Comparison of ENCODE assay signal across 1 cellular context in the genomic region with DNA sequence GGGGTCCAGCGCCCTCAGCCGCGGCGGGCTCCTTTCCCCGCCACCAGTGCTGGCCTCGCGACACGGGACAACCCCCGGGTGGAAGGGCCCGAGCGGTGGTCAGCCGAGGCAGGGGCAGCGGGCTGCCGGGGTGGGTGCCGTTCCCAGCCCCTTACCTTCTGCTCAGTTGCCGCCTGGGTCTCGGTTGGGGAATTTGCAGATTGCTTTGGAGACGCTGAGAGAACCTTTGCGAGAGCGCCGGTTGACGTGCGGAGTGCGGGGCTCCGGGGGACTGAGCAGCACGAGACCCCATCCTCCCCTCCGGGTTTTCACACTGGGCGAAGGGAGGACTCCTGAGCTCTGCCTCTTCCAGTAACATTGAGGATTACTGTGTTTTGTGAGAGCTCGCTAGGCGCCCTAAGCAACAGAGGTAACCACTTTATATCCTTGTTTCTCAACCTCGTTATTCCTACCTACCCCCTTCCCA.
TF ChIP-seq lines count a peak whose summit lies in the region.

No MANE protein-coding gene starts in this region.

TF ChIP-seq in HepG2, 621 proteins besides CTCF, POLR2A, EP300 and RAD21 (continued from another document and continues in another):
- TF ChIP-seq, protein P1, sequence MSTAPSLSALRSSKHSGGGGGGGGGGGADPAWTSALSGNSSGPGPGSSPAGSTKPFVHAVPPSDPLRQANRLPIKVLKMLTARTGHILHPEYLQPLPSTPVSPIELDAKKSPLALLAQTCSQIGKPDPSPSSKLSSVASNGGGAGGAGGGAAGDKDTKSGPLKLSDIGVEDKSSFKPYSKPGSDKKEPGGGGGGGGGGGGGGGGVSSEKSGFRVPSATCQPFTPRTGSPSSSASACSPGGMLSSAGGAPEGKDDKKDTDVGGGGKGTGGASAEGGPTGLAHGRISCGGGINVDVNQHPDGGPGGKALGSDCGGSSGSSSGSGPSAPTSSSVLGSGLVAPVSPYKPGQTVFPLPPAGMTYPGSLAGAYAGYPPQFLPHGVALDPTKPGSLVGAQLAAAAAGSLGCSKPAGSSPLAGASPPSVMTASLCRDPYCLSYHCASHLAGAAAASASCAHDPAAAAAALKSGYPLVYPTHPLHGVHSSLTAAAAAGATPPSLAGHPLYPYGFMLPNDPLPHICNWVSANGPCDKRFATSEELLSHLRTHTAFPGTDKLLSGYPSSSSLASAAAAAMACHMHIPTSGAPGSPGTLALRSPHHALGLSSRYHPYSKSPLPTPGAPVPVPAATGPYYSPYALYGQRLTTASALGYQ (CRISPR knock-in tag; IDR thresholded peaks at IDR 0.05) = 0 out of 2 replicates have a peak, but pooled peaks have one; percentile 48
- no peak; the same call in 1 of the 2 replicates for TF ChIP-seq CSRNP1 (CRISPR knock-in tag; IDR thresholded peaks at IDR 0.05)
- TF ChIP-seq, protein P2, sequence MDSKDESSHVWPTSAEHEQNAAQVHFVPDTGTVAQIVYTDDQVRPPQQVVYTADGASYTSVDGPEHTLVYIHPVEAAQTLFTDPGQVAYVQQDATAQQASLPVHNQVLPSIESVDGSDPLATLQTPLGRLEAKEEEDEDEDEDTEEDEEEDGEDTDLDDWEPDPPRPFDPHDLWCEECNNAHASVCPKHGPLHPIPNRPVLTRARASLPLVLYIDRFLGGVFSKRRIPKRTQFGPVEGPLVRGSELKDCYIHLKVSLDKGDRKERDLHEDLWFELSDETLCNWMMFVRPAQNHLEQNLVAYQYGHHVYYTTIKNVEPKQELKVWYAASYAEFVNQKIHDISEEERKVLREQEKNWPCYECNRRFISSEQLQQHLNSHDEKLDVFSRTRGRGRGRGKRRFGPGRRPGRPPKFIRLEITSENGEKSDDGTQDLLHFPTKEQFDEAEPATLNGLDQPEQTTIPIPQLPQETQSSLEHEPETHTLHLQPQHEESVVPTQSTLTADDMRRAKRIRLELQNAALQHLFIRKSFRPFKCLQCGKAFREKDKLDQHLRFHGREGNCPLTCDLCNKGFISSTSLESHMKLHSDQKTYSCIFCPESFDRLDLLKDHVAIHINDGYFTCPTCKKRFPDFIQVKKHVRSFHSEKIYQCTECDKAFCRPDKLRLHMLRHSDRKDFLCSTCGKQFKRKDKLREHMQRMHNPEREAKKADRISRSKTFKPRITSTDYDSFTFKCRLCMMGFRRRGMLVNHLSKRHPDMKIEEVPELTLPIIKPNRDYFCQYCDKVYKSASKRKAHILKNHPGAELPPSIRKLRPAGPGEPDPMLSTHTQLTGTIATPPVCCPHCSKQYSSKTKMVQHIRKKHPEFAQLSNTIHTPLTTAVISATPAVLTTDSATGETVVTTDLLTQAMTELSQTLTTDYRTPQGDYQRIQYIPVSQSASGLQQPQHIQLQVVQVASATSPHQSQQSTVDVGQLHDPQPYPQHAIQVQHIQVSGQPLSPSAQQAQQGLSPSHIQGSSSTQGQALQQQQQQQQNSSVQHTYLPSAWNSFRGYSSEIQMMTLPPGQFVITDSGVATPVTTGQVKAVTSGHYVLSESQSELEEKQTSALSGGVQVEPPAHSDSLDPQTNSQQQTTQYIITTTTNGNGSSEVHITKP (CRISPR knock-in tag; IDR thresholded peaks at IDR 0.05; ENCODE audit: low read depth) = no peak
- TF ChIP-seq EEA1 (CRISPR knock-in tag; IDR thresholded peaks at IDR 0.05; ENCODE audit: borderline replicate concordance) = peak; percentile 47; the same call in 1 of the 2 replicates
- 0 out of 2 replicates have a peak, but pooled peaks have one; percentile 55 for TF ChIP-seq ZNF777 (CRISPR knock-in tag; IDR thresholded peaks at IDR 0.05)
- TF ChIP-seq ZNF629 (CRISPR knock-in tag; conservative IDR thresholded peaks at IDR 0.05) = no peak
- TF ChIP-seq ZSCAN20 (CRISPR knock-in tag; IDR thresholded peaks at IDR 0.05; ENCODE audit: borderline replicate concordance) = 0 out of 2 replicates have a peak, but pooled peaks have one; percentile 45
- no peak for TF ChIP-seq ZNF766 (CRISPR knock-in tag; IDR thresholded peaks at IDR 0.05; ENCODE audit: borderline replicate concordance)
- TF ChIP-seq ZNF263 (CRISPR knock-in tag; IDR thresholded peaks at IDR 0.05) = peak; percentile 73
- no peak for TF ChIP-seq ZFX (CRISPR knock-in tag; IDR thresholded peaks at IDR 0.05; ENCODE audit: low read depth)
- peak; percentile 54; the same call in 1 of the 2 replicates for TF ChIP-seq ZNF230 (CRISPR knock-in tag; IDR thresholded peaks at IDR 0.05)
- peak; percentile 44; the same call in 1 of the 2 replicates for TF ChIP-seq PHF21A (CRISPR knock-in tag; IDR thresholded peaks at IDR 0.05)
- peak; percentile 24 for TF ChIP-seq AGO2 (optimal IDR thresholded peaks at IDR 0.05; ENCODE audit: low read depth, low read length)
- TF ChIP-seq, protein P3, sequence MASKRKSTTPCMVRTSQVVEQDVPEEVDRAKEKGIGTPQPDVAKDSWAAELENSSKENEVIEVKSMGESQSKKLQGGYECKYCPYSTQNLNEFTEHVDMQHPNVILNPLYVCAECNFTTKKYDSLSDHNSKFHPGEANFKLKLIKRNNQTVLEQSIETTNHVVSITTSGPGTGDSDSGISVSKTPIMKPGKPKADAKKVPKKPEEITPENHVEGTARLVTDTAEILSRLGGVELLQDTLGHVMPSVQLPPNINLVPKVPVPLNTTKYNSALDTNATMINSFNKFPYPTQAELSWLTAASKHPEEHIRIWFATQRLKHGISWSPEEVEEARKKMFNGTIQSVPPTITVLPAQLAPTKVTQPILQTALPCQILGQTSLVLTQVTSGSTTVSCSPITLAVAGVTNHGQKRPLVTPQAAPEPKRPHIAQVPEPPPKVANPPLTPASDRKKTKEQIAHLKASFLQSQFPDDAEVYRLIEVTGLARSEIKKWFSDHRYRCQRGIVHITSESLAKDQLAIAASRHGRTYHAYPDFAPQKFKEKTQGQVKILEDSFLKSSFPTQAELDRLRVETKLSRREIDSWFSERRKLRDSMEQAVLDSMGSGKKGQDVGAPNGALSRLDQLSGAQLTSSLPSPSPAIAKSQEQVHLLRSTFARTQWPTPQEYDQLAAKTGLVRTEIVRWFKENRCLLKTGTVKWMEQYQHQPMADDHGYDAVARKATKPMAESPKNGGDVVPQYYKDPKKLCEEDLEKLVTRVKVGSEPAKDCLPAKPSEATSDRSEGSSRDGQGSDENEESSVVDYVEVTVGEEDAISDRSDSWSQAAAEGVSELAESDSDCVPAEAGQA (IDR thresholded peaks at IDR 0.05; ENCODE audit: low read depth) = no peak
- TF ChIP-seq, protein P3 (CRISPR knock-in tag; IDR thresholded peaks at IDR 0.05; ENCODE audit: borderline replicate concordance) = no peak
- TF ChIP-seq ZNF780A (CRISPR knock-in tag; IDR thresholded peaks at IDR 0.05) = no peak
- TF ChIP-seq ZSCAN9 (CRISPR knock-in tag; IDR thresholded peaks at IDR 0.05; ENCODE audit: borderline replicate concordance) = 0 out of 2 replicates have a peak, but pooled peaks have one; percentile 3
- TF ChIP-seq GATAD2A (CRISPR knock-in tag; IDR thresholded peaks at IDR 0.05) = no peak
- TF ChIP-seq, protein P4, sequence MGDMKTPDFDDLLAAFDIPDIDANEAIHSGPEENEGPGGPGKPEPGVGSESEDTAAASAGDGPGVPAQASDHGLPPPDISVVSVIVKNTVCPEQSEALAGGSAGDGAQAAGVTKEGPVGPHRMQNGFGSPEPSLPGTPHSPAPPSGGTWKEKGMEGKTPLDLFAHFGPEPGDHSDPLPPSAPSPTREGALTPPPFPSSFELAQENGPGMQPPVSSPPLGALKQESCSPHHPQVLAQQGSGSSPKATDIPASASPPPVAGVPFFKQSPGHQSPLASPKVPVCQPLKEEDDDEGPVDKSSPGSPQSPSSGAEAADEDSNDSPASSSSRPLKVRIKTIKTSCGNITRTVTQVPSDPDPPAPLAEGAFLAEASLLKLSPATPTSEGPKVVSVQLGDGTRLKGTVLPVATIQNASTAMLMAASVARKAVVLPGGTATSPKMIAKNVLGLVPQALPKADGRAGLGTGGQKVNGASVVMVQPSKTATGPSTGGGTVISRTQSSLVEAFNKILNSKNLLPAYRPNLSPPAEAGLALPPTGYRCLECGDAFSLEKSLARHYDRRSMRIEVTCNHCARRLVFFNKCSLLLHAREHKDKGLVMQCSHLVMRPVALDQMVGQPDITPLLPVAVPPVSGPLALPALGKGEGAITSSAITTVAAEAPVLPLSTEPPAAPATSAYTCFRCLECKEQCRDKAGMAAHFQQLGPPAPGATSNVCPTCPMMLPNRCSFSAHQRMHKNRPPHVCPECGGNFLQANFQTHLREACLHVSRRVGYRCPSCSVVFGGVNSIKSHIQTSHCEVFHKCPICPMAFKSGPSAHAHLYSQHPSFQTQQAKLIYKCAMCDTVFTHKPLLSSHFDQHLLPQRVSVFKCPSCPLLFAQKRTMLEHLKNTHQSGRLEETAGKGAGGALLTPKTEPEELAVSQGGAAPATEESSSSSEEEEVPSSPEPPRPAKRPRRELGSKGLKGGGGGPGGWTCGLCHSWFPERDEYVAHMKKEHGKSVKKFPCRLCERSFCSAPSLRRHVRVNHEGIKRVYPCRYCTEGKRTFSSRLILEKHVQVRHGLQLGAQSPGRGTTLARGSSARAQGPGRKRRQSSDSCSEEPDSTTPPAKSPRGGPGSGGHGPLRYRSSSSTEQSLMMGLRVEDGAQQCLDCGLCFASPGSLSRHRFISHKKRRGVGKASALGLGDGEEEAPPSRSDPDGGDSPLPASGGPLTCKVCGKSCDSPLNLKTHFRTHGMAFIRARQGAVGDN (CRISPR knock-in tag; IDR thresholded peaks at IDR 0.05) = peak; percentile 31
- no peak for TF ChIP-seq NBN (conservative IDR thresholded peaks at IDR 0.05)
- TF ChIP-seq, protein P5, sequence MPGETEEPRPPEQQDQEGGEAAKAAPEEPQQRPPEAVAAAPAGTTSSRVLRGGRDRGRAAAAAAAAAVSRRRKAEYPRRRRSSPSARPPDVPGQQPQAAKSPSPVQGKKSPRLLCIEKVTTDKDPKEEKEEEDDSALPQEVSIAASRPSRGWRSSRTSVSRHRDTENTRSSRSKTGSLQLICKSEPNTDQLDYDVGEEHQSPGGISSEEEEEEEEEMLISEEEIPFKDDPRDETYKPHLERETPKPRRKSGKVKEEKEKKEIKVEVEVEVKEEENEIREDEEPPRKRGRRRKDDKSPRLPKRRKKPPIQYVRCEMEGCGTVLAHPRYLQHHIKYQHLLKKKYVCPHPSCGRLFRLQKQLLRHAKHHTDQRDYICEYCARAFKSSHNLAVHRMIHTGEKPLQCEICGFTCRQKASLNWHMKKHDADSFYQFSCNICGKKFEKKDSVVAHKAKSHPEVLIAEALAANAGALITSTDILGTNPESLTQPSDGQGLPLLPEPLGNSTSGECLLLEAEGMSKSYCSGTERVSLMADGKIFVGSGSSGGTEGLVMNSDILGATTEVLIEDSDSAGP (CRISPR knock-in tag; IDR thresholded peaks at IDR 0.05; ENCODE audit: borderline replicate concordance) = peak; percentile 8; the same call in 1 of the 2 replicates
- no peak for TF ChIP-seq HES4 (CRISPR knock-in tag; IDR thresholded peaks at IDR 0.05; ENCODE audit: borderline replicate concordance)
- TF ChIP-seq ZBTB3 (CRISPR knock-in tag; IDR thresholded peaks at IDR 0.05; ENCODE audit: borderline replicate concordance, low read depth) = no peak
- peak; percentile 48; the same call in 1 of the 2 replicates for TF ChIP-seq ARNTL (CRISPR knock-in tag; IDR thresholded peaks at IDR 0.05)
- TF ChIP-seq JDP2 (CRISPR knock-in tag; IDR thresholded peaks at IDR 0.05; ENCODE audit: borderline replicate concordance) = no peak
- TF ChIP-seq ZNF431 (CRISPR knock-in tag; IDR thresholded peaks at IDR 0.05; ENCODE audit: borderline replicate concordance, low read depth) = 0 out of 2 replicates have a peak, but pooled peaks have one; percentile 26
- no peak for TF ChIP-seq FOXK1 (CRISPR knock-in tag; IDR thresholded peaks at IDR 0.05; ENCODE audit: borderline replicate concordance, low read depth)
- TF ChIP-seq PAWR (CRISPR knock-in tag; IDR thresholded peaks at IDR 0.05; ENCODE audit: borderline replicate concordance) = 0 out of 2 replicates have a peak, but pooled peaks have one; percentile 55
- TF ChIP-seq, protein P6, sequence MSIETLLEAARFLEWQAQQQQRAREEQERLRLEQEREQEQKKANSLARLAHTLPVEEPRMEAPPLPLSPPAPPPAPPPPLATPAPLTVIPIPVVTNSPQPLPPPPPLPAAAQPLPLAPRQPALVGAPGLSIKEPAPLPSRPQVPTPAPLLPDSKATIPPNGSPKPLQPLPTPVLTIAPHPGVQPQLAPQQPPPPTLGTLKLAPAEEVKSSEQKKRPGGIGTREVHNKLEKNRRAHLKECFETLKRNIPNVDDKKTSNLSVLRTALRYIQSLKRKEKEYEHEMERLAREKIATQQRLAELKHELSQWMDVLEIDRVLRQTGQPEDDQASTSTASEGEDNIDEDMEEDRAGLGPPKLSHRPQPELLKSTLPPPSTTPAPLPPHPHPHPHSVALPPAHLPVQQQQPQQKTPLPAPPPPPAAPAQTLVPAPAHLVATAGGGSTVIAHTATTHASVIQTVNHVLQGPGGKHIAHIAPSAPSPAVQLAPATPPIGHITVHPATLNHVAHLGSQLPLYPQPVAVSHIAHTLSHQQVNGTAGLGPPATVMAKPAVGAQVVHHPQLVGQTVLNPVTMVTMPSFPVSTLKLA (IDR thresholded peaks at IDR 0.05) = no peak
